Comparison of ENCODE assay signal across 1 cellular context in genomic region chr4:107740950-107741701, GRCh38.
TF ChIP-seq lines count a peak whose summit lies in the region.

No MANE protein-coding gene starts in this region.

TF ChIP-seq in HCT116, 20 proteins besides CTCF, POLR2A, EP300 and RAD21 (continued from another document):
- TF ChIP-seq ZBTB33 (IDR thresholded peaks at IDR 0.05; ENCODE audit: extremely low read depth, insufficient replicate concordance, low read length) (no peak), EGR1 (IDR thresholded peaks at IDR 0.05; ENCODE audit: low read depth) (no peak), SIN3A (IDR thresholded peaks at IDR 0.05; ENCODE audit: low read depth) (no peak), EZH2phosphoT487 (IDR thresholded peaks at IDR 0.05; ENCODE audit: borderline replicate concordance) (no peak)
